6 cellular contexts compared by ENCODE assay signal in the genomic region with DNA sequence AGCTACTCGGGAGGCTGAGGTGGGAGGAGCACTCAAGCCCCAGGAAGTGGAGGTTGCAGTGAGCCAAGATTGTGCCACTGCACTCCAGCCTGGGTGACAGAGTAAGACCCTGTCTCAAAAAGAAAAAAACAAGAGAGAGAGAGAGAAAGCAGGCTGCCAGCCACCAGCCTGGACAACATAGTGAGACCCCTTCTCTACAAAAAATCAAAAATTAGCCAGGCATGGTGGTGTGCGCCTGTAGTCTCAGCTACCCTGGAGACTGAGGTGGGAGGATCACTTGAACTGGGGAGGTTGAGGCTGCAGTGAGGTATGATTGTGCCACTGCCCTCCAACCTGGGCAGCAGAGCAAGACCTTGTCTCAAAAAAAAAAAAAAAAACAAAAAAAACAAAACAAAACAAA. TPM values are rescaled to one million over a fixed set of nuclear protein-coding genes. Genes with fewer than 3 reads are reported as not detected.
"Had no signal": no experiment of that assay in that cellular context is flagged by ENCODE, and none has a peak within 500 bp of the region (broad histone marks: within the 10 kb centered on the region; RNA-seq: fewer than 3 reads in every experiment).

No MANE protein-coding gene starts in this region.

RNA-seq across cellular contexts. Expression of a gene that starts 37.0 kb away (rescaled TPM):
- total RNA-seq: pulmonary artery endothelial cell, right atrium auricular region, smooth muscle cell had no signal

RNA-seq across cellular contexts. Expression of a gene that starts 49.4 kb away (rescaled TPM):
- total RNA-seq: temporal lobe, thoracic aorta had no signal

RNA-seq across cellular contexts. Expression of a gene that starts 53.0 kb away (rescaled TPM):
- total RNA-seq: natural killer cell treated with Interleukin-12 subunit alpha and Interleukin-12 subunit beta and Interleukin-15 and Interleukin-18, amount 100 ng/mL, for 72 hours had no signal
- polyA plus RNA-seq: smooth muscle cell had no signal
